Comparison of ENCODE assay signal across 10 cellular contexts in the genomic region with DNA sequence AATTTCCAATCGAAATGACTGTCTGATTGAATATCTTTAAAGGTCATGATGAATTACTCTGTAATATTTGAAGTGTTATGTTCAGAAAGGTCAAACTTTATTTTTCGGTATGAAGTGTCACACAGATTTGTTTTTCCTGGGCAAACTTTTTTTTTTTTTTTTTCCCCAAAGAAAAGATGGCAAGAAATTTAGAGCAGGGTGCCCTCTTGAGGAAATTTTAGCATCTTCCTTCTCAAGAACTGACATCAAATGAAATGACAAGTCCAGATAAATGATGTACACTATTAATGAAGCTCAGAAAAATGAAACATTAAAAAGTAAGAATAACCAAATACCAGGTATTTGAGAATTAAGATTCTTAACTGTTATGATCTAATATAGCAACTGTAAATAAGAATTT.
DNase-seq lines count a peak whose midpoint lies in the region; ATAC-seq and TF ChIP-seq lines count a peak whose summit lies in the region.
"Had no signal": no experiment of that assay in that cellular context is flagged by ENCODE, and none has a peak within 500 bp of the region (broad histone marks: within the 10 kb centered on the region; RNA-seq: fewer than 3 reads in every experiment).

No MANE protein-coding gene starts in this region.

- H3K36me3 ChIP-seq in H7 (replicated peaks; ENCODE audit: control insufficient read depth, insufficient read depth, low read length) (no peaks in the 10 kb centered on the region), gastrocnemius medialis (peaks cover 0 to 18% of the 10 kb centered on the region in 2 donors)

- no peak overlapping the region for H3K4me3 ChIP-seq in H7 (ENCODE audit: insufficient read depth, low read depth, low read length)
- H3K4me3 ChIP-seq in gastrocnemius medialis, result no peak overlapping the region

- intact Hi-C loops in gastrocnemius medialis (cut with DNase I; ENCODE audit: low total_unique reads) (no loop called here), left colon (cut with DNase I, micrococcal nuclease) (no loop called here)

- no peak overlapping the region for H3K27ac ChIP-seq in gastrocnemius medialis

- no peaks in the 10 kb centered on the region for H3K27me3 Mint-ChIP-seq in nephron progenitor cell (ENCODE audit: low read depth, poor library complexity)
- H3K27me3 Mint-ChIP-seq: stimulated activated naive CD8-positive, alpha-beta T cell treated with anti-CD3 and anti-CD28 coated beads, Interleukin-15, Interleukin-2, amounts not matched to agents 100 ng/mL and 50 ng/mL, for 24 hours had no signal

- no peak overlapping the region for H3K4me3 Mint-ChIP-seq in nephron progenitor cell
- H3K4me3 Mint-ChIP-seq: stimulated activated naive CD8-positive, alpha-beta T cell treated with anti-CD3 and anti-CD28 coated beads, Interleukin-15, Interleukin-2, amounts not matched to agents 100 ng/mL and 50 ng/mL, for 24 hours had no signal

- TF ChIP-seq CTCF in gastrocnemius medialis (IDR thresholded peaks at IDR 0.05 in 4 of 5, conservative IDR thresholded peaks at IDR 0.05 in 1 of 5), result peak in 2 of 5 experiments; percentile 22 to 26
- TF ChIP-seq CTCF in nephron progenitor cell (IDR thresholded peaks at IDR 0.05), result no peak

- no peaks in the 10 kb centered on the region for H3K9me3 ChIP-seq in gastrocnemius medialis

- TF ChIP-seq POLR2A in gastrocnemius medialis (IDR thresholded peaks at IDR 0.05), result no peak

- H3K27me3 ChIP-seq in H7 (ENCODE audit: control insufficient read depth, insufficient read depth, low read length) (no peaks in the 10 kb centered on the region), gastrocnemius medialis (no peaks in the 10 kb centered on the region)

- H3K4me1 ChIP-seq in gastrocnemius medialis, result no peaks in the 10 kb centered on the region

- no peaks in the 10 kb centered on the region for H3K9me3 Mint-ChIP-seq in nephron progenitor cell
- H3K9me3 Mint-ChIP-seq: stimulated activated naive CD8-positive, alpha-beta T cell treated with anti-CD3 and anti-CD28 coated beads, Interleukin-15, Interleukin-2, amounts not matched to agents 100 ng/mL and 50 ng/mL, for 24 hours had no signal

- no peak overlapping the region for H3K27ac Mint-ChIP-seq in nephron progenitor cell
- H3K27ac Mint-ChIP-seq: stimulated activated naive CD8-positive, alpha-beta T cell treated with anti-CD3 and anti-CD28 coated beads, Interleukin-15, Interleukin-2, amounts not matched to agents 100 ng/mL and 50 ng/mL, for 24 hours had no signal

- in situ Hi-C loops in ACHN (cut with HindIII; ENCODE audit: low pct_ligation_motif_present, low pct_unique_long_range_greater_than_20kb, low sequenced_read_pairs) (no loop called here), gastrocnemius medialis (cut with MboI; ENCODE audit: low sequenced_read_pairs in 4 of 4) (loop anchor here in 3 of 4 donors (5.0 to 25.0 kb wide), 5 partner anchors 185 to 1035 kb away; a partner anchor contains a TSS)

- peaks cover 17% of the 10 kb centered on the region for H3K36me3 Mint-ChIP-seq in nephron progenitor cell (ENCODE audit: low read depth)

- DNase-seq in ACHN (peak; percentile 55), H7 (peak; percentile 13), SW480 (ENCODE audit: low spot score) (peak; percentile 6), hepatic stellate cell (ENCODE audit: low spot score) (peak; percentile 29), gastrocnemius medialis (no peak), nephron progenitor cell (no peak), left colon (no peak)
- DNase-seq in activated CD4-positive, CD25-positive, alpha-beta regulatory T cell treated with anti-CD3 and anti-CD28 coated beads, Interleukin-2, amount 50 U/mL, for 72 hours, result no peak
- DNase-seq: activated T-cell treated with anti-CD3 and anti-CD28 coated beads for 4 hours had no signal

- ATAC-seq in gastrocnemius medialis (no peak), left colon (no peak)

- no peaks in the 10 kb centered on the region for H3K4me1 Mint-ChIP-seq in nephron progenitor cell

Comparison
In these comparisons a context has a peak if more than half of its experiments do, and no peak if none do; other contexts are left out.
1. DNase-seq: peak in ACHN (single experiment), H7 (single experiment), SW480 (single experiment) and hepatic stellate cell (single experiment); none in gastrocnemius medialis (0 of 2), nephron progenitor cell (single experiment), activated CD4-positive, CD25-positive, alpha-beta regulatory T cell treated with anti-CD3 and anti-CD28 coated beads, Interleukin-2, amount 50 U/mL, for 72 hours (single experiment) and left colon (0 of 2).